In the genomic region with DNA sequence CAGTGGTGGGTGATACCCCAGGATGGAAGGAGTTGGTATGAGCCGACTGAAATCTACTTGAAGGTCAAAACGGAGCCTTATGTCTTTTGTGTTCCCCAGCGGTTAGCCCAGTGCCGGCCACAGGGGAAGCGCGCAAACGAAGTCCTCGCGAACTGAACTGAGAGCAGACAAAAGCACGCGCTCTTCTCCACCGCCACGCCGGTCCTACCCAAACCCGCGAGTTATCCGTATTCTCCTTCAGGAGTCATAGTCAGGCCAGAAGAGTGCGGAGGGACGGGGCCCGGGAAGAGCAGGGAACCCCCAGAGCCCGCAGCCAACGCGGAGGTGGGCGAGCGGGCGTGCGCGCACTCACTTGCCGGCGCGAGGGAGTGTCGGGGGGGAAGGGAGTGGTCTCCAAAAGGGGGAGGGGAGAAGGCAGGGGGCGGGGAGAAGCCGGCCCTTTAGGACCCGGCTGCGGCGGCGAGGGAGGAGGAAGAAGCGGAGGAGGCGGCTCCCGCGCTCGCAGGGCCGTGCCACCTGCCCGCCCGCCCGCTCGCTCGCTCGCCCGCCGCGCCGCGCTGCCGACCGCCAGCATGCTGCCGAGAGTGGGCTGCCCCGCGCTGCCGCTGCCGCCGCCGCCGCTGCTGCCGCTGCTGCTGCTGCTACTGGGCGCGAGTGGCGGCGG, we compare ENCODE assay signal across 8 cellular contexts. TPM values are rescaled to one million over a fixed set of nuclear protein-coding genes. Genes with fewer than 3 reads are reported as not detected.
DNase-seq lines count a peak whose midpoint lies in the region; ATAC-seq, FAIRE-seq and TF ChIP-seq lines count a peak whose summit lies in the region.

A gene with protein sequence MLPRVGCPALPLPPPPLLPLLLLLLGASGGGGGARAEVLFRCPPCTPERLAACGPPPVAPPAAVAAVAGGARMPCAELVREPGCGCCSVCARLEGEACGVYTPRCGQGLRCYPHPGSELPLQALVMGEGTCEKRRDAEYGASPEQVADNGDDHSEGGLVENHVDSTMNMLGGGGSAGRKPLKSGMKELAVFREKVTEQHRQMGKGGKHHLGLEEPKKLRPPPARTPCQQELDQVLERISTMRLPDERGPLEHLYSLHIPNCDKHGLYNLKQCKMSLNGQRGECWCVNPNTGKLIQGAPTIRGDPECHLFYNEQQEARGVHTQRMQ (plus strand): TSS at position 469 of the 664 bp plus-strand sequence. CDS start 104 bp downstream, at position 573.

- DNase-seq in GF-D8 (lab: John Stamatoyannopoulos, UW) (peak; percentile 14), NCI-H1417 treated with DMSO at 0.1 percent for 48 hours (lab: John Stamatoyannopoulos, UW) (peak; percentile 15), fibroblast of villous mesenchyme (ENCODE audit: low read depth) (peak; percentile 61), neural crest cell (ENCODE audit: low read depth, low spot score) (peak; percentile 67), aorta (peak; percentile 77 to 89), GM19239 (ENCODE audit: insufficient read length, low spot score) (no peak)
- peak; percentile 6 to 18 (median 17) for DNase-seq in activated CD8-positive, alpha-beta memory T cell treated with anti-CD3 and anti-CD28 coated beads for 48 hours (ENCODE audit: low read depth in 2 of 3, low spot score in 2 of 3)

- no peaks in the 10 kb centered on the region for H3K9me3 Mint-ChIP-seq in neural crest cell

- peaks cover 8% of the 10 kb centered on the region for H3K36me3 Mint-ChIP-seq in neural crest cell (ENCODE audit: low read depth)

- H3K4me1 ChIP-seq in aorta (ENCODE audit: control insufficient read depth in 1 of 2, insufficient read depth in 2 of 2, low read length in 2 of 2): no peaks in the 10 kb centered on the region

- no peak for FAIRE-seq in GM19239 (lab: Jason Lieb, UNC)

- H3K27ac Mint-ChIP-seq in neural crest cell (ENCODE audit: unreplicated experiment): peak within 1 kb of the TSS; percentile 98

- H3K9me3 ChIP-seq in aorta (ENCODE audit: control insufficient read depth, low read length): no peaks in the 10 kb centered on the region

- 0 to 1% methylated on average over 40 to 70 of the region's 70 CpGs for WGBS in aorta, 2 donors

- no peaks in the 10 kb centered on the region for H3K27me3 ChIP-seq in aorta (ENCODE audit: control insufficient read depth in 1 of 2, insufficient read depth in 2 of 2, low read length in 1 of 2)

- H3K27ac ChIP-seq in aorta (ENCODE audit: low read depth in 1 of 2, low read length in 2 of 2): peak within 1 kb of the TSS; percentile 20 to 83

- H3K4me3 ChIP-seq in fibroblast of villous mesenchyme (ENCODE audit: low read depth, low read length) (peak within 1 kb of the TSS; percentile 70), aorta (ENCODE audit: low read length in 2 of 2) (peak within 1 kb of the TSS; percentile 96 to 99)

- peak within 1 kb of the TSS; percentile 97 for H3K4me3 Mint-ChIP-seq in neural crest cell

- TF ChIP-seq CTCF in fibroblast of villous mesenchyme (IDR thresholded peaks at IDR 0.05; ENCODE audit: insufficient read depth, low read depth, low read length) (no peak), neural crest cell (conservative IDR thresholded peaks at IDR 0.05) (no peak)

- ATAC-seq in aorta (ENCODE audit: low FRiP score) (peak; percentile 48), HG03571 (IDR thresholded peaks at IDR 0.05; ENCODE audit: unreplicated experiment) (no peak)

- H3K36me3 ChIP-seq in aorta (ENCODE audit: control insufficient read depth in 1 of 2, insufficient read depth in 2 of 2, low read length in 1 of 2): no peaks in the 10 kb centered on the region

- peaks cover 55% of the 10 kb centered on the region for H3K4me1 Mint-ChIP-seq in neural crest cell

- peaks cover 2% of the 10 kb centered on the region for H3K27me3 Mint-ChIP-seq in neural crest cell (ENCODE audit: low read depth)

- intact Hi-C loops in aorta (cut with DNase I): no loop called here

RNA-seq across cellular contexts. Expression of the gene that starts here (rescaled TPM):
- total RNA-seq in fibroblast of villous mesenchyme: 15.5 and 18.4 TPM in 2 replicates
- 365 and 366 TPM in 2 replicates for total RNA-seq in neural crest cell
- total RNA-seq in aorta: 100 to 1,000 TPM; 657 to 663 TPM
- polyA plus RNA-seq in aorta: 1,000 to 10,000 TPM in 1 of 2 donors, 100 to 1,000 TPM in 1; 869 to 1,436 TPM

Comparison
In these comparisons a context has a peak if more than half of its experiments do, and no peak if none do; other contexts are left out.
1. RNA of the gene that starts here (total RNA-seq): 657 to 663 TPM in aorta and 365 to 366 TPM in neural crest cell; 15.5 to 18.4 TPM in fibroblast of villous mesenchyme; every median in the first group is over 10 times any median in the second.